12 cellular contexts compared by ENCODE assay signal in the genomic region with DNA sequence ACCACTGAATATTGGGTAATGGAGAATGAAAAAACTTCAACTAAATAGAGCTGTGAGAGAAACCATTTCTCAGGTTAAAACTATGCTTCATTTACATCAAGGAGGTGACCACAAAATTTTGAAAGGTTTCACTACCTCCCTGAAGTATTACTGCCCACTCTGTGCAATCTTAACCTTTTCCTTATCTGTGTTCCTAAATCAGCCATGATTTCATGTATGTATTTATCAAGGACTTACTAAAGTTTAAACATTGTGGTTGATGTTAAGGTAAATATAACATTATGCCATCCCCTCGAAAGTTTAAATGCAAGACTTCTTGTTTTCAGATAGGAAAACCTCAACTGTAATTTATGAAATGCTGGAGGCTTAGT.
A peak's percentile ranks its signal among the peaks of the same experiment; 100 is the strongest.
DNase-seq lines count a peak whose midpoint lies in the region; ATAC-seq, FAIRE-seq and TF ChIP-seq lines count a peak whose summit lies in the region.
"Had no signal": no experiment of that assay in that cellular context is flagged by ENCODE, and none has a peak within 500 bp of the region (broad histone marks: within the 10 kb centered on the region; RNA-seq: fewer than 3 reads in every experiment).

No MANE protein-coding gene starts in this region.

- H3K27me3 ChIP-seq in GM12878 (replicated peaks in 1 of 2; ENCODE audit: control insufficient read depth in 2 of 2, insufficient read depth in 2 of 2, low read length in 1 of 2): no peaks in the 10 kb centered on the region

- TF ChIP-seq RAD21 in GM12878 (IDR thresholded peaks at IDR 0.05; ENCODE audit: insufficient read depth, low read depth, low read length): no peak

- ATAC-seq in GM18867 (IDR thresholded peaks at IDR 0.05; ENCODE audit: unreplicated experiment) (peak; percentile 92), GM21528 (IDR thresholded peaks at IDR 0.05; ENCODE audit: low FRiP score, unreplicated experiment) (peak; percentile 96), HG03095 (IDR thresholded peaks at IDR 0.05; ENCODE audit: unreplicated experiment) (peak; percentile 83), GM12878 (peak; percentile 93)

- H4K20me1 ChIP-seq in GM12878 (ENCODE audit: control insufficient read depth, insufficient read depth): no peaks in the 10 kb centered on the region

- RAD21 ChIA-PET in GM12878 (lab: Charles Lee; ENCODE audit: unreplicated experiment): no interaction called here

- H3K79me2 ChIP-seq in GM12878 (ENCODE audit: control insufficient read depth, insufficient read depth, low read length): no peaks in the 10 kb centered on the region

- H3K4me1 ChIP-seq in GM12878 (ENCODE audit: control insufficient read depth, insufficient read depth, low read length): peaks cover 17% of the 10 kb centered on the region

- no peak for TF ChIP-seq CTCF in GM12878 (IDR thresholded peaks at IDR 0.05 in 2 of 3, conservative IDR thresholded peaks at IDR 0.05 in 1 of 3; ENCODE audit: control insufficient read depth in 2 of 3, extremely low read depth in 1 of 3, insufficient read depth in 1 of 3, low read depth in 3 of 3, low read length in 3 of 3)

- TF ChIP-seq POLR2A in GM12878 (IDR thresholded peaks at IDR 0.05; ENCODE audit: low read depth, low read length): no peak

- SMC1A ChIA-PET in GM12878 (lab: Charles Lee; ENCODE audit: uncharacterized antibody, unreplicated experiment): interaction anchor here (1.2 to 1.3 kb wide), 2 partner anchors 60 to 90 kb away, joined by 4 to 7 read pairs; no protein-coding TSS in a partner anchor

- H2AFZ ChIP-seq in GM12878 (ENCODE audit: control insufficient read depth, low read depth, low read length): peak overlapping the region; percentile 59

- POLR2A ChIA-PET in GM12878 (lab: Charles Lee): no interaction called here

- peak; percentile 78 for FAIRE-seq in GM12878 (lab: Jason Lieb, UNC)
- FAIRE-seq: frontal cortex had no signal

- CTCF ChIA-PET in GM12878 (lab: Yijun Ruan, JAX): interaction anchor here (1.3 to 1.4 kb wide), 2 partner anchors 8 to 59 kb away, joined by 4 read pairs; no protein-coding TSS in a partner anchor

- intact Hi-C loops in GM12878 (cut with micrococcal nuclease; ENCODE audit: unreplicated experiment): no loop called here

- H3K9me3 ChIP-seq in GM12878 (replicated peaks; ENCODE audit: control insufficient read depth, insufficient read depth, low read length): peaks cover 5% of the 10 kb centered on the region; the same call in 2 of the 3 replicates

- TF ChIP-seq EP300 in GM12878 (IDR thresholded peaks at IDR 0.05; ENCODE audit: borderline replicate concordance in 1 of 2, control insufficient read depth in 1 of 2, low read depth in 2 of 2, low read length in 2 of 2): no peak

- peak overlapping the region; percentile 71 for H3K27ac ChIP-seq in GM12878 (ENCODE audit: control insufficient read depth, insufficient read depth)

- BruUV-seq in GM12878 (replicated peaks; lab: Mats Ljungman, UMichigan): no TSS peak

- no peak for DNase-seq in GM12878 (ENCODE audit: low read depth, low spot score)
- no peak for DNase-seq in NCI-H2081 treated with DMSO at 0.1 percent for 48 hours (lab: John Stamatoyannopoulos, UW)
- no peak for DNase-seq in NCI-H82 (lab: John Stamatoyannopoulos, UW)
- DNase-seq in inferior parietal cortex (ENCODE audit: extremely low spot score): no peak
- DNase-seq in germinal center (ENCODE audit: low spot score): no peak
- DNase-seq: activated T-cell treated with anti-CD3 and anti-CD28 coated beads, Interleukin-2, amount 50 U/mL, for 24 hours; Kasumi-1; mesendoderm had no signal

- peak overlapping the region; percentile 67 for H3K4me2 ChIP-seq in GM12878 (ENCODE audit: control insufficient read depth, insufficient read depth)

- no peaks in the 10 kb centered on the region for H3K36me3 ChIP-seq in GM12878 (ENCODE audit: control insufficient read depth in 2 of 2, insufficient read depth in 2 of 2, low read length in 1 of 2)

- WGBS in GM12878 (ENCODE audit: insufficient coverage, insufficient replicate concordance, low lambda C conversion rate, missing lambda C conversion rate): 0% methylated on average over 1 of the region's 1 CpG

- in situ Hi-C loops in GM12878 (cut with MboI): no loop called here

- peak overlapping the region; percentile 33; the same call in 1 of the 2 replicates for H3K4me3 ChIP-seq in GM12878

- H3K9ac ChIP-seq in GM12878 (ENCODE audit: control insufficient read depth, insufficient read depth, low read length): no peak overlapping the region

TF ChIP-seq in GM12878, 131 proteins besides CTCF, POLR2A, EP300 and RAD21 (continues in another document):
- TF ChIP-seq TARDBP (IDR thresholded peaks at IDR 0.05; ENCODE audit: borderline replicate concordance) (no peak), PAX5 (IDR thresholded peaks at IDR 0.05; ENCODE audit: borderline replicate concordance, low read depth, low read length) (no peak), CBX3 (IDR thresholded peaks at IDR 0.05; ENCODE audit: borderline replicate concordance, low read depth) (no peak), HDAC2 (IDR thresholded peaks at IDR 0.05) (no peak), SPI1 (IDR thresholded peaks at IDR 0.05; ENCODE audit: borderline replicate concordance, insufficient read depth, low read depth, low read length) (peak; percentile 71), CHD2 (IDR thresholded peaks at IDR 0.05; ENCODE audit: borderline replicate concordance, low read depth, low read length) (no peak), RUNX3 (IDR thresholded peaks at IDR 0.05; ENCODE audit: low read length) (peak; percentile 57), IKZF2 (IDR thresholded peaks at IDR 0.05) (peak in 1 of 2 experiments; percentile 38; a peak in 1 of 4 replicates), RCOR1 (conservative IDR thresholded peaks at IDR 0.05; ENCODE audit: low read depth, low read length) (no peak), ETV6 (conservative IDR thresholded peaks at IDR 0.05 in 1 of 2, IDR thresholded peaks at IDR 0.05 in 1 of 2; ENCODE audit: borderline replicate concordance in 1 of 2, low read depth in 1 of 2) (no peak), SRF (IDR thresholded peaks at IDR 0.05; ENCODE audit: low read depth in 2 of 2, low read length in 2 of 2) (no peak), SMC3 (IDR thresholded peaks at IDR 0.05; ENCODE audit: borderline replicate concordance, low read length) (no peak), GABPA (IDR thresholded peaks at IDR 0.05; ENCODE audit: low read depth) (no peak), TAF1 (IDR thresholded peaks at IDR 0.05; ENCODE audit: borderline replicate concordance, low read depth, low read length) (no peak), LARP7 (IDR thresholded peaks at IDR 0.05) (no peak), MTA2 (IDR thresholded peaks at IDR 0.05; ENCODE audit: low read depth) (no peak), ZNF207 (IDR thresholded peaks at IDR 0.05; ENCODE audit: borderline replicate concordance) (no peak), ASH2L (IDR thresholded peaks at IDR 0.05; ENCODE audit: borderline replicate concordance, low read depth) (no peak), CBFB (IDR thresholded peaks at IDR 0.05; ENCODE audit: low read depth) (no peak), ZNF274 (IDR thresholded peaks at IDR 0.05; ENCODE audit: insufficient read depth, insufficient read length) (no peak), ZNF217 (IDR thresholded peaks at IDR 0.05) (peak; percentile 38; the same call in 1 of the 2 replicates)
- TF ChIP-seq, protein P1, sequence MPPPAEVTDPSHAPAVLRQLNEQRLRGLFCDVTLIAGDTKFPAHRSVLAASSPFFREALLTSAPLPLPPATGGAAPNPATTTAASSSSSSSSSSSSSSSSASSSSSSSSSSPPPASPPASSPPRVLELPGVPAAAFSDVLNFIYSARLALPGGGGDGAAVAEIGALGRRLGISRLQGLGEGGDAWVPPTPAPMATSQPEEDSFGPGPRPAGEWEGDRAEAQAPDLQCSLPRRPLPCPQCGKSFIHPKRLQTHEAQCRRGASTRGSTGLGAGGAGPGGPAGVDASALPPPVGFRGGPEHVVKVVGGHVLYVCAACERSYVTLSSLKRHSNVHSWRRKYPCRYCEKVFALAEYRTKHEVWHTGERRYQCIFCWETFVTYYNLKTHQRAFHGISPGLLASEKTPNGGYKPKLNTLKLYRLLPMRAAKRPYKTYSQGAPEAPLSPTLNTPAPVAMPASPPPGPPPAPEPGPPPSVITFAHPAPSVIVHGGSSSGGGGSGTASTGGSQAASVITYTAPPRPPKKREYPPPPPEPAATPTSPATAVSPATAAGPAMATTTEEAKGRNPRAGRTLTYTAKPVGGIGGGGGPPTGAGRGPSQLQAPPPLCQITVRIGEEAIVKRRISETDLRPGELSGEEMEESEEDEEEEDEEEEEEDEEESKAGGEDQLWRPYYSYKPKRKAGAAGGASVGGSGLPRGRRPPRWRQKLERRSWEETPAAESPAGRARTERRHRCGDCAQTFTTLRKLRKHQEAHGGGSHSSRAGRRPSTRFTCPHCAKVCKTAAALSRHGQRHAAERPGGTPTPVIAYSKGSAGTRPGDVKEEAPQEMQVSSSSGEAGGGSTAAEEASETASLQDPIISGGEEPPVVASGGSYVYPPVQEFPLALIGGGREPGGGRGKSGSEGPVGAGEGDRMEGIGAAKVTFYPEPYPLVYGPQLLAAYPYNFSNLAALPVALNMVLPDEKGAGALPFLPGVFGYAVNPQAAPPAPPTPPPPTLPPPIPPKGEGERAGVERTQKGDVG (CRISPR knock-in tag; IDR thresholded peaks at IDR 0.05): no peak
- TF ChIP-seq, protein P2, sequence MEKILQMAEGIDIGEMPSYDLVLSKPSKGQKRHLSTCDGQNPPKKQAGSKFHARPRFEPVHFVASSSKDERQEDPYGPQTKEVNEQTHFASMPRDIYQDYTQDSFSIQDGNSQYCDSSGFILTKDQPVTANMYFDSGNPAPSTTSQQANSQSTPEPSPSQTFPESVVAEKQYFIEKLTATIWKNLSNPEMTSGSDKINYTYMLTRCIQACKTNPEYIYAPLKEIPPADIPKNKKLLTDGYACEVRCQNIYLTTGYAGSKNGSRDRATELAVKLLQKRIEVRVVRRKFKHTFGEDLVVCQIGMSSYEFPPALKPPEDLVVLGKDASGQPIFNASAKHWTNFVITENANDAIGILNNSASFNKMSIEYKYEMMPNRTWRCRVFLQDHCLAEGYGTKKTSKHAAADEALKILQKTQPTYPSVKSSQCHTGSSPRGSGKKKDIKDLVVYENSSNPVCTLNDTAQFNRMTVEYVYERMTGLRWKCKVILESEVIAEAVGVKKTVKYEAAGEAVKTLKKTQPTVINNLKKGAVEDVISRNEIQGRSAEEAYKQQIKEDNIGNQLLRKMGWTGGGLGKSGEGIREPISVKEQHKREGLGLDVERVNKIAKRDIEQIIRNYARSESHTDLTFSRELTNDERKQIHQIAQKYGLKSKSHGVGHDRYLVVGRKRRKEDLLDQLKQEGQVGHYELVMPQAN (conservative IDR thresholded peaks at IDR 0.05): no peak
